In the genomic region with DNA sequence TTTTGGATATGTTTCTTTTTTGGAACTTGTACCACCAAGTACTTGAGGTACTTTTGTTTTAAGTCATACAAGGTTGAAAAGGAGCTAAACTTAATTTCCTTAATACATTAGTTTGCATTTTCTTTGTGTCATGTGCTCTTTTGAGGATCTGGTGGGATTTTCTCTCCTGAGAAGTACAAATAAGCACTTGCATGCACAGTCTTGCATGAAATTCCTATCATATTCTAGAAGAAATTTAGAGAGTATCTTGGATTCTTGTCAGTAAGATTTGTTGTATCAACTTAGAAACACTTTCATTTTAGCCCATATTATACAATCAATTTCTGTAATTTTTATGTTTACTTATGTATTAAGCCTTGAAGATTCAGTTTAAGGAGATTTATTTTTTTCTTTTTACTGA, we compare ENCODE assay signal across 17 cellular contexts.
A peak's percentile ranks its signal among the peaks of the same experiment; 100 is the strongest.
DNase-seq lines count a peak whose midpoint lies in the region; FAIRE-seq and TF ChIP-seq lines count a peak whose summit lies in the region.
"Had no signal": no experiment of that assay in that cellular context is flagged by ENCODE, and none has a peak within 500 bp of the region (broad histone marks: within the 10 kb centered on the region; RNA-seq: fewer than 3 reads in every experiment).

No MANE protein-coding gene starts in this region.

- H3K27me3 ChIP-seq in smooth muscle cell (ENCODE audit: low read depth), result no peaks in the 10 kb centered on the region

- H3K27me3 Mint-ChIP-seq in activated CD4-positive, alpha-beta T cell treated with anti-CD3 and anti-CD28 coated beads, Interleukin-2, amount 10 ng/mL, durations not matched to agents 7 days and 5 days, result no peaks in the 10 kb centered on the region

- H3F3A ChIP-seq in smooth muscle cell (ENCODE audit: low read depth), result no peaks in the 10 kb centered on the region

- peaks cover 8% of the 10 kb centered on the region for H3K9me3 Mint-ChIP-seq in activated CD4-positive, alpha-beta T cell treated with anti-CD3 and anti-CD28 coated beads, Interleukin-2, amount 10 ng/mL, durations not matched to agents 7 days and 5 days

- TF ChIP-seq CTCF in smooth muscle cell (IDR thresholded peaks at IDR 0.05; ENCODE audit: borderline replicate concordance, insufficient read depth, poor library complexity, severe bottlenecking), result no peak

- FAIRE-seq in GM12891 (lab: Jason Lieb, UNC), result no peak

- H3K27ac Mint-ChIP-seq in activated CD4-positive, alpha-beta T cell treated with anti-CD3 and anti-CD28 coated beads, Interleukin-2, amount 10 ng/mL, durations not matched to agents 7 days and 5 days, result peak overlapping the region; percentile 25

- no peak for TF ChIP-seq POLR2A in GM12891 (IDR thresholded peaks at IDR 0.05; ENCODE audit: low read depth, low read length)

- peak overlapping the region; percentile 40 for H3K4me2 ChIP-seq in smooth muscle cell

- no peak overlapping the region for H2AFZ ChIP-seq in smooth muscle cell (ENCODE audit: low read depth)

- no peaks in the 10 kb centered on the region for H3K4me1 Mint-ChIP-seq in activated CD4-positive, alpha-beta T cell treated with anti-CD3 and anti-CD28 coated beads, Interleukin-2, amount 10 ng/mL, durations not matched to agents 7 days and 5 days

- POLR2A ChIA-PET in activated CD4-positive, alpha-beta T cell treated with anti-CD3 and anti-CD28 coated beads, Interleukin-2, amount 10 ng/mL, durations not matched to agents 7 days and 5 days (lab: Charles Lee), result no interaction called here

- H3K27ac ChIP-seq in SK-N-MC (peak overlapping the region; percentile 27), smooth muscle cell (ENCODE audit: low read depth) (peak overlapping the region; percentile 20)
- H3K27ac ChIP-seq: 22Rv1 had no signal

- peaks cover 9% of the 10 kb centered on the region for H3K79me2 ChIP-seq in smooth muscle cell (ENCODE audit: low read depth)

- H3K4me3 ChIP-seq in SK-N-MC, result no peak overlapping the region
- no peak overlapping the region for H3K4me3 ChIP-seq in smooth muscle cell

- DNase-seq in activated CD4-positive, alpha-beta T cell treated with anti-CD3 and anti-CD28 coated beads, Interleukin-2, amount 10 ng/mL, durations not matched to agents 7 days and 5 days, result no peak
- DNase-seq in activated CD4-positive, alpha-beta T cell treated with anti-CD3 and anti-CD28 coated beads for 1 hour, result no peak
- no peak for DNase-seq in SK-N-MC (ENCODE audit: low read depth, low spot score)
- peak; percentile 59 for DNase-seq in fibroblast of peridontal ligament (ENCODE audit: extremely low read depth)
- no peak for DNase-seq in smooth muscle cell (lab: John Stamatoyannopoulos, UW; ENCODE audit: unreplicated experiment)
- DNase-seq in SKM-1 treated with dmso at 0.1 percent for 144 hours (lab: John Stamatoyannopoulos, UW; ENCODE audit: unreplicated experiment), result no peak
- DNase-seq in GM12891 (ENCODE audit: insufficient read length, low spot score), result no peak
- DNase-seq in stimulated activated CD4-positive, alpha-beta T cell treated with anti-CD3 and anti-CD28 coated beads, Interleukin-4, amount 100 ng/mL, for 4 hours, result no peak
- DNase-seq: C1 segment of cervical spinal cord, Kasumi-1, NCI-H1417 treated with DMSO at 0.1 percent for 48 hours, NCI-H2029, NCI-H2171 treated with DMSO at 0.1 percent for 48 hours, NCI-H510A, NCI-H82, SHP77 treated with DMSO at 0.1 percent for 48 hours had no signal

- no peak overlapping the region for H3K4me3 Mint-ChIP-seq in activated CD4-positive, alpha-beta T cell treated with anti-CD3 and anti-CD28 coated beads, Interleukin-2, amount 10 ng/mL, durations not matched to agents 7 days and 5 days

- H3K4me1 ChIP-seq in smooth muscle cell (ENCODE audit: low read depth), result peaks cover 5% of the 10 kb centered on the region

- H3K36me3 Mint-ChIP-seq in activated CD4-positive, alpha-beta T cell treated with anti-CD3 and anti-CD28 coated beads, Interleukin-2, amount 10 ng/mL, durations not matched to agents 7 days and 5 days (ENCODE audit: low read depth), result peaks cover 31% of the 10 kb centered on the region

- H3K36me3 ChIP-seq in SK-N-MC (ENCODE audit: insufficient read depth, low read length), result peaks cover 21% of the 10 kb centered on the region
- peaks cover 24% of the 10 kb centered on the region for H3K36me3 ChIP-seq in smooth muscle cell (ENCODE audit: low read depth)

- H3K9ac ChIP-seq in SK-N-MC (ENCODE audit: insufficient read length) (no peak overlapping the region), smooth muscle cell (ENCODE audit: low read depth) (no peak overlapping the region)

- peaks cover 4% of the 10 kb centered on the region for H4K20me1 ChIP-seq in smooth muscle cell (ENCODE audit: low read depth)

- H3K9me3 ChIP-seq in SK-N-MC (ENCODE audit: low read depth, low read length), result no peaks in the 10 kb centered on the region
- H3K9me3 ChIP-seq in smooth muscle cell (replicated peaks; ENCODE audit: low read depth), result no peaks in the 10 kb centered on the region

- CTCF ChIA-PET in activated CD4-positive, alpha-beta T cell treated with anti-CD3 and anti-CD28 coated beads, Interleukin-2, amount 10 ng/mL, durations not matched to agents 7 days and 5 days (lab: Charles Lee), result no interaction called here

TF ChIP-seq in GM12891, 5 proteins besides CTCF, POLR2A, EP300 and RAD21:
- TF ChIP-seq POLR2AphosphoS5 (IDR thresholded peaks at IDR 0.05; ENCODE audit: low read depth, low read length), result no peak
- TF ChIP-seq PAX5 (IDR thresholded peaks at IDR 0.05; ENCODE audit: insufficient read depth, low read length, severe bottlenecking), result no peak
- TF ChIP-seq TAF1 (IDR thresholded peaks at IDR 0.05; ENCODE audit: low read depth, low read length), result no peak
- TF ChIP-seq POU2F2 (IDR thresholded peaks at IDR 0.05; ENCODE audit: low read depth, low read length), result no peak
- TF ChIP-seq SPI1 (IDR thresholded peaks at IDR 0.05; ENCODE audit: low read depth, low read length), result no peak
